Comparison of ENCODE assay signal across 8 cellular contexts in genomic region chr11:133927690-133928627, GRCh38. TPM values are rescaled to one million over a fixed set of nuclear protein-coding genes. Genes with fewer than 3 reads are reported as not detected.
DNase-seq lines count a peak whose midpoint lies in the region; ATAC-seq and TF ChIP-seq lines count a peak whose summit lies in the region.

No MANE protein-coding gene starts in this region.

- H2BK5ac ChIP-seq in mesenchymal stem cell (ENCODE audit: low read depth, low read length, poor library complexity, severe bottlenecking): no peak overlapping the region

- H3K23ac ChIP-seq in mesenchymal stem cell (ENCODE audit: low read length in 2 of 2): no peak overlapping the region

- intact Hi-C loops in dorsolateral prefrontal cortex (cut with DNase I): loop anchor here in 1 of 2 donors (5.0 kb wide), 2 partner anchors 119 to 214 kb away; no protein-coding TSS in a partner anchor

- TF ChIP-seq CTCF in dorsolateral prefrontal cortex (IDR thresholded peaks at IDR 0.05 in 54 of 56, conservative IDR thresholded peaks at IDR 0.05 in 2 of 56; ENCODE audit: low read depth in 1 of 56, partially characterized antibody in 56 of 56): peak; percentile 33 to 89 (median 82)

- H2AK5ac ChIP-seq in mesenchymal stem cell (ENCODE audit: low read length, severe bottlenecking): no peak overlapping the region

- no peaks in the 10 kb centered on the region for H3K4me1 ChIP-seq in mesenchymal stem cell (ENCODE audit: control insufficient read depth, insufficient read depth, low read depth, low read length)

- H3K27me3 ChIP-seq in dorsolateral prefrontal cortex (peaks cover 0 to 10% (median 0%) of the 10 kb centered on the region in 45 donors), mesenchymal stem cell (ENCODE audit: control insufficient read depth in 1 of 2, insufficient read depth in 1 of 2, low read length in 2 of 2) (peaks cover 5 to 29% of the 10 kb centered on the region in 2 experiments)

- no peak overlapping the region for H2BK15ac ChIP-seq in mesenchymal stem cell (ENCODE audit: low read depth, poor library complexity, severe bottlenecking)

- no peaks in the 10 kb centered on the region for H3K36me3 ChIP-seq in mesenchymal stem cell (ENCODE audit: control insufficient read depth in 1 of 2, insufficient read depth in 2 of 2, low read depth in 1 of 2, low read length in 2 of 2)

- H2BK120ac ChIP-seq in mesenchymal stem cell (ENCODE audit: low read depth, low read length): no peak overlapping the region

- no peaks in the 10 kb centered on the region for H3K79me1 ChIP-seq in mesenchymal stem cell (replicated peaks; ENCODE audit: low read length, poor library complexity, severe bottlenecking)

- no peak overlapping the region for H4K8ac ChIP-seq in mesenchymal stem cell (ENCODE audit: low read length)

- no peak overlapping the region for H3K4me2 ChIP-seq in mesenchymal stem cell (ENCODE audit: low read length, poor library complexity, severe bottlenecking)

- H3K14ac ChIP-seq in mesenchymal stem cell (ENCODE audit: low read length in 2 of 2): no peak overlapping the region

- ATAC-seq in GM18873 (IDR thresholded peaks at IDR 0.05; ENCODE audit: low FRiP score, unreplicated experiment): peak; percentile 62
- ATAC-seq in HG03108 (IDR thresholded peaks at IDR 0.05; ENCODE audit: unreplicated experiment): peak; percentile 63

- no peak overlapping the region for H3K18ac ChIP-seq in mesenchymal stem cell (ENCODE audit: low read depth in 1 of 2, low read length in 2 of 2)

- H2BK12ac ChIP-seq in mesenchymal stem cell (ENCODE audit: low read length in 2 of 2): no peak overlapping the region

- 65% methylated on average over 36 of the region's 36 CpGs for WGBS in mesenchymal stem cell

- H3K4ac ChIP-seq in mesenchymal stem cell (ENCODE audit: low read depth in 1 of 2, low read length in 2 of 2): no peak overlapping the region

- H4K91ac ChIP-seq in mesenchymal stem cell (ENCODE audit: low read length): no peak overlapping the region

- H3K9me3 ChIP-seq in mesenchymal stem cell (ENCODE audit: control insufficient read depth, low read length): no peaks in the 10 kb centered on the region

- H3K4me3 ChIP-seq in dorsolateral prefrontal cortex: peak overlapping the region in 1 of 59 donors; percentile 17
- H3K4me3 ChIP-seq in mesenchymal stem cell (ENCODE audit: insufficient read depth in 1 of 2, low read depth in 1 of 2, low read length in 2 of 2): peak overlapping the region in 1 of 2 experiments; percentile 46

- H3K27ac ChIP-seq in dorsolateral prefrontal cortex: peak overlapping the region in 5 of 59 donors; percentile 8 to 44 (median 34)
- no peak overlapping the region for H3K27ac ChIP-seq in mesenchymal stem cell (ENCODE audit: low read length, poor library complexity, severe bottlenecking)

- H2AFZ ChIP-seq in mesenchymal stem cell (ENCODE audit: low read depth, low read length): no peak overlapping the region

- DNase-seq in AG20443 (ENCODE audit: low spot score) (peak; percentile 89), NCI-H2196 (lab: John Stamatoyannopoulos, UW; ENCODE audit: unreplicated experiment) (peak; percentile 89), dorsolateral prefrontal cortex (peak; percentile 60 to 85 (median 76)), mesenchymal stem cell (peak; percentile 28)
- DNase-seq in activated CD4-positive, alpha-beta T cell treated with anti-CD3 and anti-CD28 coated beads, Interleukin-2, amount 50 U/mL, for 1 hour: peak; percentile 72
- DNase-seq in stimulated activated CD8-positive, alpha-beta memory T cell treated with anti-CD3 and anti-CD28 coated beads, Interleukin-2, amount 100 ng/mL, for 1 hour (ENCODE audit: low read depth in 2 of 2): peak; percentile 27 to 48

- peak overlapping the region; percentile 24 for H3K9ac ChIP-seq in mesenchymal stem cell (ENCODE audit: low read length)

RNA-seq across cellular contexts. Expression of gene IGSF9B, which starts 28.8 kb away (rescaled TPM):
- 100 to 1,000 TPM in 25 of 120 experiments, 10 to 100 TPM in 95; 29.3 to 315 (median 85.3) TPM for total RNA-seq in dorsolateral prefrontal cortex
- polyA plus RNA-seq in mesenchymal stem cell (2013, experiment 1 of 2): not detected
- not detected for polyA plus RNA-seq in mesenchymal stem cell (2013, experiment 2 of 2)

Comparison
In these comparisons a context has a peak if more than half of its experiments do, and no peak if none do; other contexts are left out.
1. DNase-seq: peak in every context shown above with its lines; median percentile 89 in AG20443; 89 in NCI-H2196; 76 in dorsolateral prefrontal cortex; 72 in activated CD4-positive, alpha-beta T cell treated with anti-CD3 and anti-CD28 coated beads, Interleukin-2, amount 50 U/mL, for 1 hour; 38 in stimulated activated CD8-positive, alpha-beta memory T cell treated with anti-CD3 and anti-CD28 coated beads, Interleukin-2, amount 100 ng/mL, for 1 hour; 28 in mesenchymal stem cell.